17 cellular contexts compared by ENCODE assay signal in the genomic region with DNA sequence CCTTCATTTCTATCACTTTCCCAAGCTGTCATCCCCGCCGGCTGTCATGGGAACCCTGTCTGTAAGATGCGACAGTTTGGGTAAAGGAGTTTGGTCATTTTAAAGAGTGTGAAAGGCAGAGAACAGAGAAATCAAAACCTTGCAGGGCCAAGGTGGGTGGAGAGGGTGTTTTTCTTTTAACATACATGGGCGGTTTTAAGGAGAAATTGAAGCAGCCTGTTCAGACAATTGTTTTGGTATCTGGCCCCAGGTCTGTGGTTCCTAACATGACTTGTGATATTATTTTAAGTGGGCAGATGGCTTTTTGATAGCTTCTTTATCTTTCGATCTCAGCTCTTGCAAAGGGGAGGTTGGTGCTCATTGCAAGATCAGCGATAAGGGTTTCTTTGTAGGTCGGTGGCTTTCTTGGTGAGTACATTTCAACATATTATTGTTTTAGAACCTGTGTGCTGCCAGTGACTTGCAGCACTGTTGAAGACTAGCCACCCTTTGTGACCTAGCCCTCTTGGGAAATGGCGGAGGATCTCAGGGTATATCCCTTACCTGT. TPM values are rescaled to one million over a fixed set of nuclear protein-coding genes. Genes with fewer than 3 reads are reported as not detected.
DNase-seq lines count a peak whose midpoint lies in the region; ATAC-seq lines count a peak whose summit lies in the region.
"Had no signal": no experiment of that assay in that cellular context is flagged by ENCODE, and none has a peak within 500 bp of the region (broad histone marks: within the 10 kb centered on the region; RNA-seq: fewer than 3 reads in every experiment).

No MANE protein-coding gene starts in this region.

- POLR2A ChIA-PET in naive thymus-derived CD4-positive, alpha-beta T cell (lab: Charles Lee), result interaction anchor here (0.7 to 2.8 kb wide), 9 partner anchors 11 to 699 kb away, joined by 3 to 20 read pairs (median 3); a partner anchor contains a TSS

- H3K27ac Mint-ChIP-seq in naive thymus-derived CD4-positive, alpha-beta T cell, result peak overlapping the region; percentile 58 to 96 (median 88)

- H3K27me3 ChIP-seq in naive thymus-derived CD4-positive, alpha-beta T cell (ENCODE audit: control insufficient read depth in 2 of 2, insufficient read depth in 2 of 2, low read length in 2 of 2), result no peaks in the 10 kb centered on the region
- no peaks in the 10 kb centered on the region for H3K27me3 ChIP-seq in aorta (ENCODE audit: control insufficient read depth in 1 of 2, insufficient read depth in 2 of 2, low read length in 1 of 2)

- 81 to 84% methylated on average over 8 of the region's 8 CpGs for WGBS in aorta, 2 donors

- peak overlapping the region; percentile 73 to 91 (median 84) for H3K4me3 Mint-ChIP-seq in naive thymus-derived CD4-positive, alpha-beta T cell

- peaks cover 0 to 5% (median 0%) of the 10 kb centered on the region in 11 donors for H3K9me3 Mint-ChIP-seq in naive thymus-derived CD4-positive, alpha-beta T cell

- intact Hi-C loops in naive thymus-derived CD4-positive, alpha-beta T cell (cut with micrococcal nuclease), result loop anchor here (1.0 to 5.0 kb wide), 4 partner anchors 9 to 604 kb away; a partner anchor contains a TSS
- intact Hi-C loops in aorta (cut with DNase I), result loop anchor here in 1 of 2 donors (5.0 kb wide), 1 partner anchor 81 kb away; no protein-coding TSS in a partner anchor

- peaks cover 42 to 80% (median 73%) of the 10 kb centered on the region in 7 donors for H3K4me1 Mint-ChIP-seq in naive thymus-derived CD4-positive, alpha-beta T cell

- H3K36me3 ChIP-seq in naive thymus-derived CD4-positive, alpha-beta T cell (ENCODE audit: control insufficient read depth in 2 of 3, insufficient read depth in 3 of 3, low read length in 3 of 3), result no peaks in the 10 kb centered on the region
- no peaks in the 10 kb centered on the region for H3K36me3 ChIP-seq in aorta (ENCODE audit: control insufficient read depth in 1 of 2, insufficient read depth in 2 of 2, low read length in 1 of 2)
- H3K36me3 ChIP-seq: left ventricle myocardium inferior had no signal

- DNase-seq in stimulated activated CD4-positive, alpha-beta T cell treated with anti-CD3 and anti-CD28 coated beads, Interleukin-15, amount 100 ng/mL, for 24 hours, result peak; percentile 66
- DNase-seq in stimulated activated CD4-positive, alpha-beta T cell treated with anti-CD3 and anti-CD28 coated beads, Interleukin-4, amount 100 ng/mL, for 4 hours, result no peak
- peak; percentile 77 for DNase-seq in activated effector memory CD4-positive, alpha-beta T cell treated with anti-CD3 and anti-CD28 coated beads, Interleukin-2, amount 50 U/mL, for 16 hours
- DNase-seq in naive thymus-derived CD4-positive, alpha-beta T cell, result peak in 8 of 9 donors; percentile 39 to 73 (median 52)
- peak; percentile 8 to 26 for DNase-seq in aorta
- no peak for DNase-seq in middle frontal gyrus (ENCODE audit: extremely low spot score, low spot score)
- DNase-seq in medulla oblongata (ENCODE audit: extremely low spot score), result no peak
- DNase-seq: dermis blood vessel endothelial cell, EL, foreskin fibroblast, left ventricle myocardium inferior, NCI-H1436 treated with DMSO at 0.1 percent for 48 hours, NCI-H526, nucleus accumbens had no signal

- H3K27ac ChIP-seq in naive thymus-derived CD4-positive, alpha-beta T cell (ENCODE audit: low read depth, low read length), result peak overlapping the region; percentile 99
- H3K27ac ChIP-seq in aorta (ENCODE audit: low read depth in 1 of 2, low read length in 2 of 2), result no peak overlapping the region
- H3K27ac ChIP-seq: left ventricle myocardium inferior had no signal

- H3K9me3 ChIP-seq in naive thymus-derived CD4-positive, alpha-beta T cell (ENCODE audit: control insufficient read depth in 2 of 3, low read length in 3 of 3), result no peaks in the 10 kb centered on the region
- H3K9me3 ChIP-seq in aorta (ENCODE audit: control insufficient read depth, low read length), result no peaks in the 10 kb centered on the region
- H3K9me3 ChIP-seq: left ventricle myocardium inferior had no signal

- peaks cover 69 to 72% of the 10 kb centered on the region in 2 donors for H3K4me1 ChIP-seq in naive thymus-derived CD4-positive, alpha-beta T cell (ENCODE audit: control insufficient read depth in 2 of 2, insufficient read depth in 2 of 2, low read length in 2 of 2)
- H3K4me1 ChIP-seq in aorta (ENCODE audit: control insufficient read depth in 1 of 2, insufficient read depth in 2 of 2, low read length in 2 of 2), result peaks cover 0 to 2% of the 10 kb centered on the region in 2 donors

- peak overlapping the region; percentile 53 for H3K4me3 ChIP-seq in naive thymus-derived CD4-positive, alpha-beta T cell (ENCODE audit: low read length)
- H3K4me3 ChIP-seq in aorta (ENCODE audit: low read length in 2 of 2), result no peak overlapping the region

- no peak for ATAC-seq in naive thymus-derived CD4-positive, alpha-beta T cell
- no peak for ATAC-seq in aorta (ENCODE audit: low FRiP score)
- ATAC-seq in HG02798 (IDR thresholded peaks at IDR 0.05; ENCODE audit: poor library complexity, unreplicated experiment), result no peak

- H3K36me3 Mint-ChIP-seq in naive thymus-derived CD4-positive, alpha-beta T cell, result peaks cover 0 to 47% (median 10%) of the 10 kb centered on the region in 5 donors

- CTCF ChIA-PET in naive thymus-derived CD4-positive, alpha-beta T cell (lab: Charles Lee), result interaction anchor here (2.0 kb wide), 1 partner anchor 19 kb away, joined by 6 read pairs; no protein-coding TSS in a partner anchor

- H3K27me3 Mint-ChIP-seq in naive thymus-derived CD4-positive, alpha-beta T cell, result no peaks in the 10 kb centered on the region

RNA-seq across cellular contexts. Expression of a gene that starts 3.7 kb away (rescaled TPM):
- 10 to 100 TPM in 3 of 5 experiments, 1 to 10 TPM in 2; 8.9 to 16.3 (median 12.3) TPM for total RNA-seq in naive thymus-derived CD4-positive, alpha-beta T cell
- 1 to 10 TPM; 9.1 to 9.5 TPM for polyA plus RNA-seq in naive thymus-derived CD4-positive, alpha-beta T cell
- total RNA-seq in aorta, result 1 to 10 TPM; 7.9 to 9.2 TPM
- polyA plus RNA-seq in aorta, result 1 to 10 TPM; 1.9 to 6.3 TPM

RNA-seq across cellular contexts. Expression of a gene that starts 8.7 kb away (rescaled TPM):
- 10 to 100 TPM in 1 of 5 experiments, 1 to 10 TPM in 2, under 1 TPM in 2; 0.50 to 25.3 (median 1.7) TPM for total RNA-seq in naive thymus-derived CD4-positive, alpha-beta T cell
- polyA plus RNA-seq in naive thymus-derived CD4-positive, alpha-beta T cell, result under 1 TPM; 0.35 to 0.41 TPM
- under 1 TPM in 1 of 2 donors, not detected in 1; 0.32 TPM for total RNA-seq in aorta
- not detected for polyA plus RNA-seq in aorta
- total RNA-seq: H4, left ventricle myocardium inferior, RPMI7951 had no signal

RNA-seq across cellular contexts. Expression of a gene that starts 30.2 kb away (rescaled TPM):
- not detected for total RNA-seq in naive thymus-derived CD4-positive, alpha-beta T cell
- not detected for polyA plus RNA-seq in naive thymus-derived CD4-positive, alpha-beta T cell
- total RNA-seq in aorta, result not detected
- polyA plus RNA-seq in aorta, result not detected
- total RNA-seq: dermis blood vessel endothelial cell, H4, left ventricle myocardium inferior, RPMI7951 had no signal

RNA-seq across cellular contexts. Expression of a gene that starts 38.0 kb away (rescaled TPM):
- total RNA-seq in naive thymus-derived CD4-positive, alpha-beta T cell, result 10 to 100 TPM; 19.0 to 34.0 (median 27.6) TPM
- polyA plus RNA-seq in naive thymus-derived CD4-positive, alpha-beta T cell, result 10 to 100 TPM; 25.3 to 34.9 TPM
- 10 to 100 TPM; 11.6 to 12.5 TPM for total RNA-seq in aorta
- polyA plus RNA-seq in aorta, result 10 to 100 TPM in 1 of 2 donors, 1 to 10 TPM in 1; 5.3 to 17.2 TPM

RNA-seq across cellular contexts. Expression of a gene that starts 40.1 kb away (rescaled TPM):
- total RNA-seq in naive thymus-derived CD4-positive, alpha-beta T cell, result 1 to 10 TPM in 4 of 5 experiments, under 1 TPM in 1; 0.58 to 2.2 (median 1.3) TPM
- polyA plus RNA-seq in naive thymus-derived CD4-positive, alpha-beta T cell, result under 1 TPM in 1 of 2 donors, not detected in 1; 0.12 TPM
- under 1 TPM; 0.06 to 0.42 TPM for total RNA-seq in aorta
- under 1 TPM; 0.03 to 0.38 TPM for polyA plus RNA-seq in aorta
- total RNA-seq: H4, RPMI7951 had no signal

Comparison
In these comparisons a context has a peak if more than half of its experiments do, and no peak if none do; other contexts are left out.
1. DNase-seq: peak in stimulated activated CD4-positive, alpha-beta T cell treated with anti-CD3 and anti-CD28 coated beads, Interleukin-15, amount 100 ng/mL, for 24 hours (single experiment), activated effector memory CD4-positive, alpha-beta T cell treated with anti-CD3 and anti-CD28 coated beads, Interleukin-2, amount 50 U/mL, for 16 hours (single experiment), naive thymus-derived CD4-positive, alpha-beta T cell (8 of 9) and aorta (2 of 2); none in stimulated activated CD4-positive, alpha-beta T cell treated with anti-CD3 and anti-CD28 coated beads, Interleukin-4, amount 100 ng/mL, for 4 hours (0 of 2), middle frontal gyrus (single experiment) and medulla oblongata (single experiment).